ENCODE assay signal across 21 cellular contexts in the genomic region with DNA sequence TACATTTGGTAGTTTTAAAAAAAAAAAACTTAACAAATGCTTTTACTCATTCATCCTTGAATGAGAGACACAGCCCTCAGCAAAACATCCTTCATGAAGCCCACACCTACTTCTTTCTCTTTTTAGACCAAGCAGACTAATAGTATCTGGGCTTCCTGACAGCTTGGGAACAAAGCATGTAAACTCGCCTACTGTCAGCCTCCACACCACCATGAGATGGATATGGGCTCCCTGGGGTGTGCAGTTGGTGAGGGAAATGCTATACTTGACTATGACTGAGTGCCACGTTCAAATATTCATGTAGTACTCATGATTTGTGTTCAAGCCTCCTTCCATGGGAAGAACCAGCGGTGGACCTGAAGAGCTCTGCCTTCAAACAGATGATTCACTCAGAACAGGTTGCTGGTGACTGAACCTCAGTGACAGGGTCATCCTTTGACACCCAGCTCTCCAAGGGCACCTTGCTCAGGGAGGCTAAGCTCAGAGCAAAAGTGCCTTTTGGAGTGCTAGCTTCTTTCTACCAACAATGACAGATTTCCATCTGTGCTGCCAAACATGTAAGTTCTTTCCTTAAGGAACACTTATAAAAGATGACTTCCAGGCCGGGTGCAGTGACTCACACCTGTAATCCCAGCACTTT. TPM values are rescaled to one million over a fixed set of nuclear protein-coding genes. Genes with fewer than 3 reads are reported as not detected.
DNase-seq lines count a peak whose midpoint lies in the region; ATAC-seq and TF ChIP-seq lines count a peak whose summit lies in the region.
"Had no signal": no experiment of that assay in that cellular context is flagged by ENCODE, and none has a peak within 500 bp of the region (broad histone marks: within the 10 kb centered on the region; RNA-seq: fewer than 3 reads in every experiment).

No MANE protein-coding gene starts in this region.

- POLR2A ChIA-PET in HEK293 (lab: Yijun Ruan, JAX) (interaction anchor here (0.8 kb wide), 1 partner anchor 90 kb away, joined by 3 read pairs; no protein-coding TSS in a partner anchor), GM10248 (lab: Yijun Ruan, JAX) (interaction anchor here (0.6 kb wide), 1 partner anchor 909 kb away, joined by 4 read pairs; no protein-coding TSS in a partner anchor)

- DNase-seq in activated T-cell treated with anti-CD3 and anti-CD28 coated beads, Interleukin-2, amount 50 U/mL, for 24 hours = no peak
- no peak for DNase-seq in activated T-cell treated with anti-CD3 and anti-CD28 coated beads, Interleukin-2, amount 50 U/mL, for 48 hours
- DNase-seq in esophagus squamous epithelium (lab: John Stamatoyannopoulos, UW) (no peak), COR-L47 (lab: John Stamatoyannopoulos, UW) (no peak), OCI-M2 (lab: John Stamatoyannopoulos, UW; ENCODE audit: unreplicated experiment) (no peak), GM10248 (ENCODE audit: extremely low spot score) (no peak)
- DNase-seq: activated CD8-positive, alpha-beta memory T cell treated with anti-CD3 and anti-CD28 coated beads, Interleukin-2, amount 10 ng/mL, durations not matched to agents 7 days and 5 days; DMS153; GDM1; glutamatergic neuron; left colon; mesenchymal stem cell; MM.1S; NCI-H446; pancreas; PC-3; right cardiac atrium; Right ventricle myocardium superior had no signal

- no peak overlapping the region for H3K4me3 ChIP-seq in HEK293 (ENCODE audit: low read depth, low read length)
- no peak overlapping the region for H3K4me3 ChIP-seq in esophagus squamous epithelium
- H3K4me3 ChIP-seq: pancreas had no signal

- no peak for ATAC-seq in stimulated activated memory B cell treated with anti-CD40 and anti-IgM and Interleukin-4, amounts not matched to agents 10 μg/mL and 1 μg/mL and 100 μg/mL, for 72 hours
- ATAC-seq: activated CD8-positive, alpha-beta memory T cell treated with anti-CD3 and anti-CD28 coated beads, Interleukin-2, amount 10 ng/mL, durations not matched to agents 7 days and 5 days; left colon; pancreas; PC-3; right cardiac atrium had no signal

- TF ChIP-seq POLR2A in esophagus squamous epithelium (IDR thresholded peaks at IDR 0.05) = no peak

- no peaks in the 10 kb centered on the region for H3K27me3 ChIP-seq in esophagus squamous epithelium
- H3K27me3 ChIP-seq: pancreas had no signal

- H3K36me3 Mint-ChIP-seq in activated T-cell treated with anti-CD3 and anti-CD28 coated beads, Interleukin-2, amount 50 U/mL, for 24 hours (ENCODE audit: low read depth) = peaks cover 8% of the 10 kb centered on the region
- no peaks in the 10 kb centered on the region for H3K36me3 Mint-ChIP-seq in stimulated activated memory B cell treated with anti-CD40 and anti-IgM and Interleukin-4, amounts not matched to agents 10 μg/mL and 1 μg/mL and 100 μg/mL, for 72 hours

- peaks cover 57% of the 10 kb centered on the region for H3K4me1 Mint-ChIP-seq in activated T-cell treated with anti-CD3 and anti-CD28 coated beads, Interleukin-2, amount 50 U/mL, for 24 hours (ENCODE audit: low read depth)
- H3K4me1 Mint-ChIP-seq in stimulated activated memory B cell treated with anti-CD40 and anti-IgM and Interleukin-4, amounts not matched to agents 10 μg/mL and 1 μg/mL and 100 μg/mL, for 72 hours = peaks cover 25% of the 10 kb centered on the region

- H3K4me1 ChIP-seq in HEK293 (ENCODE audit: control insufficient read depth, insufficient read depth, low read length) (no peaks in the 10 kb centered on the region), esophagus squamous epithelium (peaks cover 10 to 35% (median 15%) of the 10 kb centered on the region in 3 donors)

- H3K27me3 Mint-ChIP-seq in activated T-cell treated with anti-CD3 and anti-CD28 coated beads, Interleukin-2, amount 50 U/mL, for 24 hours = no peaks in the 10 kb centered on the region
- no peaks in the 10 kb centered on the region for H3K27me3 Mint-ChIP-seq in stimulated activated memory B cell treated with anti-CD40 and anti-IgM and Interleukin-4, amounts not matched to agents 10 μg/mL and 1 μg/mL and 100 μg/mL, for 72 hours
- H3K27me3 Mint-ChIP-seq: activated CD8-positive, alpha-beta memory T cell treated with anti-CD3 and anti-CD28 coated beads, Interleukin-2, amount 10 ng/mL, durations not matched to agents 7 days and 5 days had no signal

- no peak overlapping the region for H3K27ac ChIP-seq in HEK293 (ENCODE audit: extremely low read depth, low read depth, low read length)
- H3K27ac ChIP-seq in esophagus squamous epithelium = peak overlapping the region in 3 of 4 donors; percentile 7 to 17 (median 17)
- H3K27ac ChIP-seq: C4-2B, pancreas had no signal

- H3K36me3 ChIP-seq in HEK293 (ENCODE audit: control insufficient read depth in 2 of 2, insufficient read depth in 1 of 2, low read length in 2 of 2) (no peaks in the 10 kb centered on the region), esophagus squamous epithelium (no peaks in the 10 kb centered on the region)
- H3K36me3 ChIP-seq: pancreas had no signal

- no peaks in the 10 kb centered on the region for H3K9me3 Mint-ChIP-seq in activated T-cell treated with anti-CD3 and anti-CD28 coated beads, Interleukin-2, amount 50 U/mL, for 24 hours
- H3K9me3 Mint-ChIP-seq in stimulated activated memory B cell treated with anti-CD40 and anti-IgM and Interleukin-4, amounts not matched to agents 10 μg/mL and 1 μg/mL and 100 μg/mL, for 72 hours = no peaks in the 10 kb centered on the region

- no peaks in the 10 kb centered on the region for H3K9me3 ChIP-seq in HEK293 (ENCODE audit: control insufficient read depth, insufficient read depth, low read depth, low read length)
- H3K9me3 ChIP-seq in esophagus squamous epithelium = no peaks in the 10 kb centered on the region
- H3K9me3 ChIP-seq: pancreas had no signal

- no peak overlapping the region for H3K4me3 Mint-ChIP-seq in activated T-cell treated with anti-CD3 and anti-CD28 coated beads, Interleukin-2, amount 50 U/mL, for 24 hours
- H3K4me3 Mint-ChIP-seq in stimulated activated memory B cell treated with anti-CD40 and anti-IgM and Interleukin-4, amounts not matched to agents 10 μg/mL and 1 μg/mL and 100 μg/mL, for 72 hours = no peak overlapping the region
- H3K4me3 Mint-ChIP-seq: activated CD8-positive, alpha-beta memory T cell treated with anti-CD3 and anti-CD28 coated beads, Interleukin-2, amount 10 ng/mL, durations not matched to agents 7 days and 5 days had no signal

- 60 to 66% methylated on average over 2 to 4 of the region's 4 CpGs for WGBS in esophagus squamous epithelium, 2 donors

- TF ChIP-seq CTCF in HEK293 (tag by site-specific recombination; IDR thresholded peaks at IDR 0.05) = no peak
- TF ChIP-seq CTCF in esophagus squamous epithelium (IDR thresholded peaks at IDR 0.05) = no peak
- TF ChIP-seq CTCF in GM10248 (IDR thresholded peaks at IDR 0.05; ENCODE audit: control extremely low read depth, extremely low read depth, low read depth, missing control alignments) = no peak

- intact Hi-C loops in esophagus squamous epithelium (cut with DNase I) = no loop called here

- CTCF ChIA-PET in HEK293 (lab: Yijun Ruan, JAX) (interaction anchor here (1.0 to 1.6 kb wide), 3 partner anchors 20 to 95 kb away, joined by 3 to 4 read pairs (median 3); no protein-coding TSS in a partner anchor), GM10248 (lab: Yijun Ruan, JAX) (interaction anchor here (1.1 to 8.6 kb wide), 6 partner anchors 11 to 226 kb away, joined by 3 to 84 read pairs (median 3); no protein-coding TSS in a partner anchor)

- H3K27ac Mint-ChIP-seq in activated T-cell treated with anti-CD3 and anti-CD28 coated beads, Interleukin-2, amount 50 U/mL, for 24 hours = peak overlapping the region; percentile 98
- peak overlapping the region; percentile 58 for H3K27ac Mint-ChIP-seq in stimulated activated memory B cell treated with anti-CD40 and anti-IgM and Interleukin-4, amounts not matched to agents 10 μg/mL and 1 μg/mL and 100 μg/mL, for 72 hours

TF ChIP-seq in HEK293, 187 proteins besides CTCF, POLR2A, EP300 and RAD21:
- TF ChIP-seq, protein P1, sequence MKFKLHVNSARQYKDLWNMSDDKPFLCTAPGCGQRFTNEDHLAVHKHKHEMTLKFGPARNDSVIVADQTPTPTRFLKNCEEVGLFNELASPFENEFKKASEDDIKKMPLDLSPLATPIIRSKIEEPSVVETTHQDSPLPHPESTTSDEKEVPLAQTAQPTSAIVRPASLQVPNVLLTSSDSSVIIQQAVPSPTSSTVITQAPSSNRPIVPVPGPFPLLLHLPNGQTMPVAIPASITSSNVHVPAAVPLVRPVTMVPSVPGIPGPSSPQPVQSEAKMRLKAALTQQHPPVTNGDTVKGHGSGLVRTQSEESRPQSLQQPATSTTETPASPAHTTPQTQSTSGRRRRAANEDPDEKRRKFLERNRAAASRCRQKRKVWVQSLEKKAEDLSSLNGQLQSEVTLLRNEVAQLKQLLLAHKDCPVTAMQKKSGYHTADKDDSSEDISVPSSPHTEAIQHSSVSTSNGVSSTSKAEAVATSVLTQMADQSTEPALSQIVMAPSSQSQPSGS (tag by site-specific recombination; IDR thresholded peaks at IDR 0.05; ENCODE audit: low read depth) = no peak
- no peak for TF ChIP-seq ZNF701 (tag by site-specific recombination; IDR thresholded peaks at IDR 0.05)
- peak; percentile 28 for TF ChIP-seq ZFHX2 (tag by site-specific recombination; conservative IDR thresholded peaks at IDR 0.05)
- TF ChIP-seq ZNF155 (tag by site-specific recombination; IDR thresholded peaks at IDR 0.05) = no peak
- peak; percentile 64 for TF ChIP-seq SCRT2 (tag by site-specific recombination; IDR thresholded peaks at IDR 0.05)
- no peak for TF ChIP-seq ZNF175 (tag by site-specific recombination; IDR thresholded peaks at IDR 0.05)

RNA-seq across cellular contexts. Expression of a gene that starts 36.8 kb away (rescaled TPM):
- 10 to 100 TPM in 1 of 4 donors, 1 to 10 TPM in 3; 7.4 to 15.8 (median 8.3) TPM for total RNA-seq in esophagus squamous epithelium
